ENCODE assay signal across 25 cellular contexts in the genomic region with DNA sequence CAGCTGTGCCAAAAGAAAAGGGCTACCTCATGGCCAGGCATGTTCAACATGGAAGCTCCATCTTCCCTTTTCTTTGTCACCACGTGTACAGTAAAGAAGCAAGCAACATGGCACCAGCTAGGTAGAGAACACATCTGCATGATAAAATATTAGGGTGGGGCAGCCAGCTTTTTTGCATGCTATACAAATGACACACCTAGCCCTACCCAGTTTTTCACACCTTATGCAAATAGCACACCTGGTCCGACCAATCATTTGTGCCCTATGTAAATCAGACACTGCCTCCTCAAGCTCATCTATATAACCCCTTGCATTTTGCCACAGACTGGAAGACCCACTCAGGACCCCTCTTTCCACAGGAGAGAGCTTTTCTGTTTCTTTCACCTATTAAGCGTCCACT.
"Had no signal": no experiment of that assay in that cellular context is flagged by ENCODE, and none has a peak within 500 bp of the region (broad histone marks: within the 10 kb centered on the region; RNA-seq: fewer than 3 reads in every experiment).

No MANE protein-coding gene starts in this region.

- H3K4me3 ChIP-seq: colonic mucosa, heart right ventricle, left lung, lower lobe of right lung, neural progenitor cell, right atrium auricular region, stomach, thyroid gland, upper lobe of right lung had no signal

- H3K27ac ChIP-seq: colonic mucosa, heart right ventricle, left lung, lower lobe of right lung, neural progenitor cell, right atrium auricular region, stomach, thyroid gland, upper lobe of right lung had no signal

- DNase-seq: activated B cell treated with CpG ODN at 0.5 μM for 24 hours; activated CD4-positive, alpha-beta T cell treated with anti-CD3 and anti-CD28 coated beads, Interleukin-2, amount 50 U/mL, for 1 hour; activated CD8-positive, alpha-beta T cell treated with anti-CD3 and anti-CD28 coated beads for 36 hours; activated gamma-delta T cell treated with Interleukin-2 at 50 U/mL for 16 hours; activated naive CD4-positive, alpha-beta T cell treated with anti-CD3 and anti-CD28 coated beads, Interleukin-2, amount 50 U/mL, for 16 hours; activated T-cell treated with anti-CD3 and anti-CD28 coated beads, Interleukin-2, amount 50 U/mL, for 4 hours; amniotic stem cell; colonic mucosa; effector memory CD4-positive, alpha-beta T cell; foreskin fibroblast; heart right ventricle; left lung; lower lobe of right lung; natural killer cell; occipital lobe; stimulated activated CD4-positive, alpha-beta T cell treated with anti-CD3 and anti-CD28 coated beads, Interleukin-15, amount 100 ng/mL, for 24 hours; stimulated activated CD4-positive, alpha-beta T cell treated with anti-CD3 and anti-CD28 coated beads, Interleukin-2, amount 100 ng/mL, for 24 hours; stimulated activated naive B cell treated with anti-CD40 and anti-IgM and Interleukin-4, amounts not matched to agents 10 μg/mL and 1 μg/mL and 100 μg/mL, for 72 hours; stomach; T-cell; thyroid gland; upper lobe of right lung had no signal

- H3K9me3 ChIP-seq: colonic mucosa, heart right ventricle, left lung, lower lobe of right lung, right atrium auricular region, stomach, thyroid gland, upper lobe of right lung had no signal

- FAIRE-seq: astrocyte had no signal

- H3K36me3 ChIP-seq: colonic mucosa, heart right ventricle, left lung, lower lobe of right lung, neural progenitor cell, right atrium auricular region, stomach, thyroid gland, upper lobe of right lung had no signal

- H3K27me3 ChIP-seq: colonic mucosa, left lung, neural progenitor cell, right atrium auricular region, stomach, thyroid gland, upper lobe of right lung had no signal

- H3K4me1 ChIP-seq: colonic mucosa, heart right ventricle, left lung, lower lobe of right lung, neural progenitor cell, right atrium auricular region, stomach, thyroid gland, upper lobe of right lung had no signal
